8 cellular contexts compared by ENCODE assay signal in genomic region chr12:128810182-128811127, GRCh38. TPM values are rescaled to one million over a fixed set of nuclear protein-coding genes. Genes with fewer than 3 reads are reported as not detected.
DNase-seq lines count a peak whose midpoint lies in the region; ATAC-seq, FAIRE-seq and TF ChIP-seq lines count a peak whose summit lies in the region.

No MANE protein-coding gene starts in this region.

- TF ChIP-seq CTCF in osteocyte (IDR thresholded peaks at IDR 0.05): no peak

- H2BK5ac ChIP-seq in mesendoderm (ENCODE audit: low read length): no peak overlapping the region

- H3K4me3 ChIP-seq in BLaER1 (no peak overlapping the region), mesendoderm (ENCODE audit: low read length) (no peak overlapping the region)

- no peak overlapping the region for H2AK5ac ChIP-seq in mesendoderm (ENCODE audit: low read length)

- peak; percentile 87 for ATAC-seq in GM18909 (IDR thresholded peaks at IDR 0.05; ENCODE audit: poor library complexity, unreplicated experiment)
- peak; percentile 88 for ATAC-seq in HG03097 (IDR thresholded peaks at IDR 0.05; ENCODE audit: low FRiP score, unreplicated experiment)

- H3K18ac ChIP-seq in mesendoderm (ENCODE audit: low read length): no peak overlapping the region

- H3K36me3 Mint-ChIP-seq in activated T-helper 1 cell treated with anti-CD3 and anti-CD28 coated beads, Interleukin-12 subunit alpha, Interleukin-12 subunit beta, Interleukin-2, Interleukin-4 antibody, amounts not matched to agents 30 ng/mL and 10 ng/mL and 1 ng/mL, durations not matched to agents 14 hours and 24 hours and 36 hours (ENCODE audit: low read depth): peaks cover 55% of the 10 kb centered on the region
- H3K36me3 Mint-ChIP-seq in osteocyte (ENCODE audit: unreplicated experiment): peaks cover 34% of the 10 kb centered on the region

- peak overlapping the region; percentile 12 for H3K56ac ChIP-seq in mesendoderm (ENCODE audit: low read length)

- peak overlapping the region; percentile 45 for H3K4me3 Mint-ChIP-seq in activated T-helper 1 cell treated with anti-CD3 and anti-CD28 coated beads, Interleukin-12 subunit alpha, Interleukin-12 subunit beta, Interleukin-2, Interleukin-4 antibody, amounts not matched to agents 30 ng/mL and 10 ng/mL and 1 ng/mL, durations not matched to agents 14 hours and 24 hours and 36 hours
- H3K4me3 Mint-ChIP-seq in osteocyte (ENCODE audit: unreplicated experiment): no peak overlapping the region

- TF ChIP-seq POLR2A in H54 (IDR thresholded peaks at IDR 0.05; ENCODE audit: low read depth, low read length): no peak

- peak overlapping the region; percentile 90 for H3K27ac Mint-ChIP-seq in activated T-helper 1 cell treated with anti-CD3 and anti-CD28 coated beads, Interleukin-12 subunit alpha, Interleukin-12 subunit beta, Interleukin-2, Interleukin-4 antibody, amounts not matched to agents 30 ng/mL and 10 ng/mL and 1 ng/mL, durations not matched to agents 14 hours and 24 hours and 36 hours
- no peak overlapping the region for H3K27ac Mint-ChIP-seq in osteocyte (ENCODE audit: unreplicated experiment)

- H3K9me3 ChIP-seq in BLaER1: no peaks in the 10 kb centered on the region; the same call in 1 of the 2 replicates

- WGBS in mesendoderm (ENCODE audit: extremely low coverage, insufficient coverage, low lambda C conversion rate): no CpG with 5 or more reads among the region's 14 CpGs

- peaks cover 46% of the 10 kb centered on the region for H3K4me1 Mint-ChIP-seq in activated T-helper 1 cell treated with anti-CD3 and anti-CD28 coated beads, Interleukin-12 subunit alpha, Interleukin-12 subunit beta, Interleukin-2, Interleukin-4 antibody, amounts not matched to agents 30 ng/mL and 10 ng/mL and 1 ng/mL, durations not matched to agents 14 hours and 24 hours and 36 hours (ENCODE audit: low read depth)
- peaks cover 12% of the 10 kb centered on the region for H3K4me1 Mint-ChIP-seq in osteocyte (ENCODE audit: unreplicated experiment)

- no peak overlapping the region for H3K4ac ChIP-seq in mesendoderm (ENCODE audit: low read depth, low read length)

- no peak overlapping the region for H4K8ac ChIP-seq in mesendoderm (ENCODE audit: low read depth, low read length)

- H3K36me3 ChIP-seq in BLaER1 (peaks cover 94% of the 10 kb centered on the region), mesendoderm (ENCODE audit: control insufficient read depth, insufficient read depth, low read length) (peaks cover 11% of the 10 kb centered on the region)

- H2BK15ac ChIP-seq in mesendoderm (replicated peaks; ENCODE audit: low read depth): no peak overlapping the region

- no peak overlapping the region for H3K23ac ChIP-seq in mesendoderm (ENCODE audit: low read length)

- H4K20me1 ChIP-seq in BLaER1: peaks cover 93% of the 10 kb centered on the region

- H3K9ac ChIP-seq in BLaER1 (peak overlapping the region; percentile 29; the same call in 1 of the 2 replicates), mesendoderm (ENCODE audit: low read length) (no peak overlapping the region)

- intact Hi-C loops in activated T-helper 1 cell treated with anti-CD3 and anti-CD28 coated beads, Interleukin-12 subunit alpha, Interleukin-12 subunit beta, Interleukin-2, Interleukin-4 antibody, amounts not matched to agents 30 ng/mL and 10 ng/mL and 1 ng/mL, durations not matched to agents 14 hours and 24 hours and 36 hours (cut with micrococcal nuclease): loop anchor here (1.0 kb wide), 2 partner anchors 14 to 105 kb away; no protein-coding TSS in a partner anchor

- DNase-seq in activated T-helper 1 cell treated with anti-CD3 and anti-CD28 coated beads, Interleukin-12 subunit alpha, Interleukin-12 subunit beta, Interleukin-2, Interleukin-4 antibody, amounts not matched to agents 30 ng/mL and 10 ng/mL and 1 ng/mL, durations not matched to agents 14 hours and 24 hours and 36 hours (ENCODE audit: low spot score): peak; percentile 48
- DNase-seq in mesendoderm (no peak), osteocyte (ENCODE audit: extremely low spot score, unreplicated experiment) (no peak), H54 (ENCODE audit: insufficient read length, low spot score) (no peak), glomerular visceral epithelial cell (ENCODE audit: extremely low spot score) (no peak)

- no peak overlapping the region for H2BK120ac ChIP-seq in mesendoderm (ENCODE audit: low read depth, low read length)

- H3K79me1 ChIP-seq in mesendoderm (ENCODE audit: low read length): peaks cover 27% of the 10 kb centered on the region

- peaks cover 44% of the 10 kb centered on the region for H3K79me2 ChIP-seq in mesendoderm (ENCODE audit: control insufficient read depth, insufficient read depth, low read length)

- H3K9me3 Mint-ChIP-seq in activated T-helper 1 cell treated with anti-CD3 and anti-CD28 coated beads, Interleukin-12 subunit alpha, Interleukin-12 subunit beta, Interleukin-2, Interleukin-4 antibody, amounts not matched to agents 30 ng/mL and 10 ng/mL and 1 ng/mL, durations not matched to agents 14 hours and 24 hours and 36 hours: no peaks in the 10 kb centered on the region
- no peaks in the 10 kb centered on the region for H3K9me3 Mint-ChIP-seq in osteocyte (ENCODE audit: unreplicated experiment)

- H3K27me3 ChIP-seq in BLaER1 (no peaks in the 10 kb centered on the region), mesendoderm (ENCODE audit: insufficient read depth, low read length, poor library complexity) (no peaks in the 10 kb centered on the region)

- no peak overlapping the region for H4K5ac ChIP-seq in mesendoderm (ENCODE audit: low read length)

- H3K4me2 ChIP-seq in BLaER1 (peak overlapping the region; percentile 38), mesendoderm (ENCODE audit: low read length) (no peak overlapping the region)

- H3K4me1 ChIP-seq in BLaER1: peaks cover 30% of the 10 kb centered on the region
- no peaks in the 10 kb centered on the region for H3K4me1 ChIP-seq in mesendoderm (ENCODE audit: control insufficient read depth, low read depth, low read length)

- H3K27me3 Mint-ChIP-seq in activated T-helper 1 cell treated with anti-CD3 and anti-CD28 coated beads, Interleukin-12 subunit alpha, Interleukin-12 subunit beta, Interleukin-2, Interleukin-4 antibody, amounts not matched to agents 30 ng/mL and 10 ng/mL and 1 ng/mL, durations not matched to agents 14 hours and 24 hours and 36 hours (ENCODE audit: insufficient read depth): no peaks in the 10 kb centered on the region
- H3K27me3 Mint-ChIP-seq in osteocyte (ENCODE audit: unreplicated experiment): no peaks in the 10 kb centered on the region

- no peak for FAIRE-seq in H54 (lab: Jason Lieb, UNC)

- H3K27ac ChIP-seq in BLaER1 (peak overlapping the region; percentile 22; the same call in 1 of the 2 replicates), mesendoderm (ENCODE audit: low read depth, low read length) (no peak overlapping the region)

RNA-seq across cellular contexts. Expression of gene SLC15A4, which starts 13.3 kb away (rescaled TPM):
- total RNA-seq in activated T-helper 1 cell treated with anti-CD3 and anti-CD28 coated beads, Interleukin-12 subunit alpha, Interleukin-12 subunit beta, Interleukin-2, Interleukin-4 antibody, amounts not matched to agents 30 ng/mL and 10 ng/mL and 1 ng/mL, durations not matched to agents 14 hours and 24 hours and 36 hours: 33.0 and 33.7 TPM in 2 replicates
- polyA plus RNA-seq in mesendoderm (2013, experiment 1 of 2): 15.5 TPM
- 15.1 TPM for polyA plus RNA-seq in mesendoderm (2013, experiment 2 of 2)
- 29.3 and 34.3 TPM in 2 replicates for total RNA-seq in osteocyte

RNA-seq across cellular contexts. Expression of gene GLT1D1, which starts 42.8 kb away (rescaled TPM):
- 2.0 and 2.1 TPM in 2 replicates for total RNA-seq in activated T-helper 1 cell treated with anti-CD3 and anti-CD28 coated beads, Interleukin-12 subunit alpha, Interleukin-12 subunit beta, Interleukin-2, Interleukin-4 antibody, amounts not matched to agents 30 ng/mL and 10 ng/mL and 1 ng/mL, durations not matched to agents 14 hours and 24 hours and 36 hours
- polyA plus RNA-seq in mesendoderm (2013, experiment 1 of 2): 4.1 TPM
- 4.2 TPM for polyA plus RNA-seq in mesendoderm (2013, experiment 2 of 2)
- total RNA-seq in osteocyte: 0.11 TPM in 1 of 2 replicates, not detected in the other
